12 cellular contexts compared by ENCODE assay signal in the genomic region with DNA sequence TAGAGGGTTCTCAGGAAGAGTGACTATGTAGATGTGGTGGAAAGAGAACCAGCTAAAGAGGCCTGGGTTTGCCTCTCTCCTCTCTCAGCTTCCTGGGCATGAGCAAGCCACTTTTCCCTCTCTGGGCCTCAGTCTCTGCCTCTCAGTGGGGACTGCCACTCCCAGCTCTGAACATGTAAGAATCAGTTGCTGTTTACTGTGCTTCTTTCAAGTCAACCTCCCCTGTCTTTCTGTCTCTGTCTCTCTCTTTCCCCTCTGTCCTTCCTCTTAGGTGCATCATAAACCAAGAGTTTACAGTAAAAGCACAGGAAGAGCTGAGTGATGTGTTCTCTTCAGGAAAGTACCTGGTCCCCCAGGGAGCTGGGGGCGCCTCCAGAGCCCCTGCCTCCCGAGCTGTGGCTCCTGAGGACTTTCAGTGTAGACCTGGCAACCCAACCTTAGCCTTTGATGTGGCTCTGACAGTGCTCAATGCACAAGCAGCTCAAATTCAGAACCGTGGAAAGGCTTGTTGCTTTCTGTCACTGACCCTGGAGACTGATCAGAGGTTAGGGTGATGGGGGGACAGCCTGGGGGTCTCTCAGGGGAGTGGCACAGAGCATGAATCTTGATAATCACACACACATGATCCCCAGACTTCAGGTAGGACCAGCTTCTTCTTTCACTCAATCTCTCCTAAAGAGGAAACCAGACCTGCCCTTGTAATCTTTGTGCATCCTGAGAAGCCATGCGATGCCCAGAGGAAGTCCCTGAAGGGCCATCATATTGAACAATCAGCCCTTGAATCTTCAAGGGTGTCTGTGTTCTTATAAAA. TPM values are rescaled to one million over a fixed set of nuclear protein-coding genes. Genes with fewer than 3 reads are reported as not detected.
DNase-seq lines count a peak whose midpoint lies in the region; ATAC-seq, FAIRE-seq and TF ChIP-seq lines count a peak whose summit lies in the region.
"Had no signal": no experiment of that assay in that cellular context is flagged by ENCODE, and none has a peak within 500 bp of the region (broad histone marks: within the 10 kb centered on the region; RNA-seq: fewer than 3 reads in every experiment).

No MANE protein-coding gene starts in this region.

- H3K36me3 ChIP-seq in neutrophil (no peaks in the 10 kb centered on the region), right atrium auricular region (no peaks in the 10 kb centered on the region)
- H3K36me3 ChIP-seq: heart right ventricle had no signal

- H3K27ac ChIP-seq in neutrophil = peak overlapping the region; percentile 80
- H3K27ac ChIP-seq in right atrium auricular region = no peak overlapping the region
- H3K27ac ChIP-seq: SK-N-MC had no signal

- H3K27ac Mint-ChIP-seq in Calu3 (ENCODE audit: unreplicated experiment) = no peak overlapping the region
- H3K27ac Mint-ChIP-seq: brain had no signal

- H3K4me1 ChIP-seq in neutrophil (ENCODE audit: control insufficient read depth in 1 of 2, insufficient read depth in 1 of 2, low read depth in 1 of 2, low read length in 1 of 2) = peaks cover 44 to 69% of the 10 kb centered on the region in 2 experiments
- no peaks in the 10 kb centered on the region for H3K4me1 ChIP-seq in right atrium auricular region

- TF ChIP-seq POLR2A in GM12892 (IDR thresholded peaks at IDR 0.05; ENCODE audit: low read depth, low read length) = no peak

- CTCF ChIA-PET in Calu3 (lab: Charles Lee) = no interaction called here

- TF ChIP-seq CTCF in neutrophil (IDR thresholded peaks at IDR 0.05) (no peak), Calu3 (IDR thresholded peaks at IDR 0.05; ENCODE audit: unreplicated experiment) (no peak), right atrium auricular region (IDR thresholded peaks at IDR 0.05) (no peak)

- peaks cover 78% of the 10 kb centered on the region for H3K27me3 Mint-ChIP-seq in Calu3 (ENCODE audit: unreplicated experiment)

- H3K9me3 Mint-ChIP-seq in Calu3 (ENCODE audit: low read depth, unreplicated experiment) = no peaks in the 10 kb centered on the region
- H3K9me3 Mint-ChIP-seq: brain had no signal

- no peaks in the 10 kb centered on the region for H3K36me3 Mint-ChIP-seq in Calu3 (ENCODE audit: insufficient read depth, unreplicated experiment)
- H3K36me3 Mint-ChIP-seq: brain had no signal

- FAIRE-seq in GM12892 (lab: Jason Lieb, UNC) = peak; percentile 80

- H3K4me3 Mint-ChIP-seq in Calu3 (ENCODE audit: low read depth, unreplicated experiment) = no peak overlapping the region
- H3K4me3 Mint-ChIP-seq: brain had no signal

- ATAC-seq in HG02678 (IDR thresholded peaks at IDR 0.05; ENCODE audit: unreplicated experiment) = peak; percentile 67
- ATAC-seq: heart right ventricle had no signal

- BruUV-seq in Calu3 (replicated peaks; lab: Mats Ljungman, UMichigan) = no TSS peak

- H3K27me3 ChIP-seq in neutrophil = no peaks in the 10 kb centered on the region
- no peaks in the 10 kb centered on the region for H3K27me3 ChIP-seq in right atrium auricular region

- DNase-seq in GM12892 (ENCODE audit: insufficient read length) = no peak
- DNase-seq in activated CD4-positive, alpha-beta T cell treated with anti-CD3 and anti-CD28 coated beads for 4 hours = peak; percentile 53 to 58
- DNase-seq in Calu3 = no peak
- DNase-seq in right atrium auricular region (ENCODE audit: low spot score) = no peak
- DNase-seq in NCI-H1105 (lab: John Stamatoyannopoulos, UW) = no peak
- no peak for DNase-seq in DMS53 (lab: John Stamatoyannopoulos, UW)
- DNase-seq: GOT3, heart right ventricle had no signal

- no peaks in the 10 kb centered on the region for H3K4me1 Mint-ChIP-seq in Calu3 (ENCODE audit: low read depth, unreplicated experiment)
- H3K4me1 Mint-ChIP-seq: brain had no signal

- H3K9me3 ChIP-seq in neutrophil = no peaks in the 10 kb centered on the region
- H3K9me3 ChIP-seq in right atrium auricular region = no peaks in the 10 kb centered on the region
- H3K9me3 ChIP-seq: heart right ventricle had no signal

- H3K4me3 ChIP-seq in neutrophil (ENCODE audit: low read depth in 1 of 2, low read length in 1 of 2) (no peak overlapping the region), right atrium auricular region (no peak overlapping the region)
- H3K4me3 ChIP-seq: heart right ventricle, SK-N-MC had no signal

- intact Hi-C loops in Calu3 (cut with micrococcal nuclease; ENCODE audit: unreplicated experiment) = loop anchor here (10.0 kb wide), 1 partner anchor 55 kb away; a partner anchor contains a TSS

RNA-seq across cellular contexts. Expression of a gene that starts 59.4 kb away (rescaled TPM):
- polyA plus RNA-seq in GM12892 (2012; ENCODE audit: missing spikeins) = not detected
- total RNA-seq in Calu3 (2022) (not detected in 2 replicates), right atrium auricular region (1 to 10 TPM in 1 of 2 donors, under 1 TPM in 1; 0.22 to 1.7 TPM)

Comparison
In these comparisons a context has a peak if more than half of its experiments do, and no peak if none do; other contexts are left out.
1. DNase-seq: peak in activated CD4-positive, alpha-beta T cell treated with anti-CD3 and anti-CD28 coated beads for 4 hours (2 of 2); none in GM12892 (single experiment), Calu3 (single experiment), right atrium auricular region (single experiment), NCI-H1105 (single experiment) and DMS53 (single experiment).